1 cellular context compared by ENCODE assay signal in the genomic region with DNA sequence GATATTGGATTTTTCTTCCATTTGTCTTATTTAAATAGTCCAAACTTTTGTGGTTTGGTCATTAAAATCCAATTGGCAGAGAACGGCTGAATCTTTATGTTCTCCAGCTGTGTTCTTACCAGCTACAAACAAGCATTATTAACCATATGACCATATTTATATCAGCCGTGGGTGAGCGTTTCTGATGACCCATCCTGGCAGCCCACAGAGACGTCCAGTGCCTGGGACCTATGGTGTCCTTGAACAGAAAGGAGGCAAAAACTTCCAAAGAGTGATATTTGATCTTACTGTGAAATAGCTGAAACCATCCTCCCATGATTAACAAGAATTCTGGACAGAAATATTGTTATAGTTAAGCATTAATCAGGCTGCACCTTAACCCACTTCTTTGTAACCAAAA.
TF ChIP-seq lines count a peak whose summit lies in the region.

No MANE protein-coding gene starts in this region.

TF ChIP-seq in IMR-90, 13 proteins besides CTCF, POLR2A, EP300 and RAD21 (continued from another document):
- TF ChIP-seq, protein P1, sequence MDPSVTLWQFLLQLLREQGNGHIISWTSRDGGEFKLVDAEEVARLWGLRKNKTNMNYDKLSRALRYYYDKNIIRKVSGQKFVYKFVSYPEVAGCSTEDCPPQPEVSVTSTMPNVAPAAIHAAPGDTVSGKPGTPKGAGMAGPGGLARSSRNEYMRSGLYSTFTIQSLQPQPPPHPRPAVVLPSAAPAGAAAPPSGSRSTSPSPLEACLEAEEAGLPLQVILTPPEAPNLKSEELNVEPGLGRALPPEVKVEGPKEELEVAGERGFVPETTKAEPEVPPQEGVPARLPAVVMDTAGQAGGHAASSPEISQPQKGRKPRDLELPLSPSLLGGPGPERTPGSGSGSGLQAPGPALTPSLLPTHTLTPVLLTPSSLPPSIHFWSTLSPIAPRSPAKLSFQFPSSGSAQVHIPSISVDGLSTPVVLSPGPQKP (IDR thresholded peaks at IDR 0.05; ENCODE audit: borderline replicate concordance, low read depth, low read length), result no peak
- no peak for TF ChIP-seq RFX5 (IDR thresholded peaks at IDR 0.05; ENCODE audit: low read depth, low read length)
